ENCODE assay signal across 19 cellular contexts in genomic region chr12:27800819-27801218, GRCh38. TPM values are rescaled to one million over a fixed set of nuclear protein-coding genes. Genes with fewer than 3 reads are reported as not detected.
A peak's percentile ranks its signal among the peaks of the same experiment; 100 is the strongest.
DNase-seq lines count a peak whose midpoint lies in the region; ATAC-seq and TF ChIP-seq lines count a peak whose summit lies in the region.
"Had no signal": no experiment of that assay in that cellular context is flagged by ENCODE, and none has a peak within 500 bp of the region (broad histone marks: within the 10 kb centered on the region; RNA-seq: fewer than 3 reads in every experiment).

No MANE protein-coding gene starts in this region.

- peak overlapping the region; percentile 83 for H3K27ac Mint-ChIP-seq in CD8-positive, alpha-beta T cell
- H3K27ac Mint-ChIP-seq in activated CD8-positive, alpha-beta T cell treated with anti-CD3 and anti-CD28 coated beads, Interleukin-2, amount 10 ng/mL, durations not matched to agents 7 days and 5 days = peak overlapping the region; percentile 69
- H3K27ac Mint-ChIP-seq in central memory CD8-positive, alpha-beta T cell (ENCODE audit: low read depth) = peak overlapping the region; percentile 6
- H3K27ac Mint-ChIP-seq: CD14-positive monocyte had no signal

- peaks cover 25% of the 10 kb centered on the region for H3K36me3 Mint-ChIP-seq in activated T-cell treated with anti-CD3 and anti-CD28 coated beads, Interleukin-2, amount 50 U/mL, for 4 hours (ENCODE audit: insufficient read depth)
- H3K36me3 Mint-ChIP-seq in CD8-positive, alpha-beta T cell = peaks cover 31% of the 10 kb centered on the region
- peaks cover 39% of the 10 kb centered on the region for H3K36me3 Mint-ChIP-seq in activated CD8-positive, alpha-beta T cell treated with anti-CD3 and anti-CD28 coated beads, Interleukin-2, amount 10 ng/mL, durations not matched to agents 7 days and 5 days (ENCODE audit: low read depth)
- peaks cover 16% of the 10 kb centered on the region for H3K36me3 Mint-ChIP-seq in central memory CD8-positive, alpha-beta T cell (ENCODE audit: insufficient read depth)

- H3K27me3 Mint-ChIP-seq in activated T-cell treated with anti-CD3 and anti-CD28 coated beads, Interleukin-2, amount 50 U/mL, for 4 hours (ENCODE audit: low read depth) = no peaks in the 10 kb centered on the region
- H3K27me3 Mint-ChIP-seq in CD8-positive, alpha-beta T cell (ENCODE audit: low read depth) = no peaks in the 10 kb centered on the region
- H3K27me3 Mint-ChIP-seq in activated CD8-positive, alpha-beta T cell treated with anti-CD3 and anti-CD28 coated beads, Interleukin-2, amount 10 ng/mL, durations not matched to agents 7 days and 5 days (ENCODE audit: low read depth) = peaks cover 2% of the 10 kb centered on the region
- H3K27me3 Mint-ChIP-seq in central memory CD8-positive, alpha-beta T cell = peaks cover 5% of the 10 kb centered on the region

- H3K4me1 Mint-ChIP-seq in activated T-cell treated with anti-CD3 and anti-CD28 coated beads, Interleukin-2, amount 50 U/mL, for 4 hours (ENCODE audit: low read depth) = peaks cover 34% of the 10 kb centered on the region
- H3K4me1 Mint-ChIP-seq in CD8-positive, alpha-beta T cell (ENCODE audit: low read depth) = peaks cover 41% of the 10 kb centered on the region
- peaks cover 36% of the 10 kb centered on the region for H3K4me1 Mint-ChIP-seq in activated CD8-positive, alpha-beta T cell treated with anti-CD3 and anti-CD28 coated beads, Interleukin-2, amount 10 ng/mL, durations not matched to agents 7 days and 5 days (ENCODE audit: low read depth)
- H3K4me1 Mint-ChIP-seq in central memory CD8-positive, alpha-beta T cell = no peaks in the 10 kb centered on the region

- no peak for TF ChIP-seq CTCF in CD8-positive, alpha-beta T cell (IDR thresholded peaks at IDR 0.05)

- DNase-seq in activated T-cell treated with anti-CD3 and anti-CD28 coated beads, Interleukin-2, amount 50 U/mL, for 4 hours = no peak
- no peak for DNase-seq in activated T-cell treated with anti-CD3 and anti-CD28 coated beads for 4 hours
- no peak for DNase-seq in CD8-positive, alpha-beta T cell
- no peak for DNase-seq in activated CD8-positive, alpha-beta T cell treated with anti-CD3 and anti-CD28 coated beads, Interleukin-2, amount 10 ng/mL, durations not matched to agents 7 days and 5 days
- DNase-seq in central memory CD8-positive, alpha-beta T cell (ENCODE audit: low spot score in 2 of 2) = no peak
- DNase-seq in ureter (ENCODE audit: low spot score) = no peak
- DNase-seq in NCI-H1694 (lab: John Stamatoyannopoulos, UW) = no peak
- DNase-seq: ACHN, AML-193, DMS79, H7, KG1, NCI-H1436, NCI-H2029 treated with DMSO at 0.1 percent for 48 hours, NCI-H82, PC-9 had no signal

- peak; percentile 27 to 49 for ATAC-seq in activated T-cell treated with anti-CD3 and anti-CD28 coated beads, Interleukin-2, amount 50 U/mL, for 4 hours
- no peak for ATAC-seq in CD8-positive, alpha-beta T cell
- no peak for ATAC-seq in activated CD8-positive, alpha-beta T cell treated with anti-CD3 and anti-CD28 coated beads, Interleukin-2, amount 10 ng/mL, durations not matched to agents 7 days and 5 days
- no peak for ATAC-seq in central memory CD8-positive, alpha-beta T cell (replicated peaks; ENCODE audit: extremely low read depth, poor library complexity, severe bottlenecking)
- ATAC-seq: HepG2 had no signal

- peak overlapping the region; percentile 34 for H3K4me3 Mint-ChIP-seq in activated T-cell treated with anti-CD3 and anti-CD28 coated beads, Interleukin-2, amount 50 U/mL, for 4 hours
- H3K4me3 Mint-ChIP-seq in CD8-positive, alpha-beta T cell = peak overlapping the region; percentile 3
- H3K4me3 Mint-ChIP-seq in activated CD8-positive, alpha-beta T cell treated with anti-CD3 and anti-CD28 coated beads, Interleukin-2, amount 10 ng/mL, durations not matched to agents 7 days and 5 days = no peak overlapping the region
- H3K4me3 Mint-ChIP-seq in central memory CD8-positive, alpha-beta T cell = no peak overlapping the region
- H3K4me3 Mint-ChIP-seq: CD14-positive monocyte had no signal

- H3K27me3 ChIP-seq in CD8-positive, alpha-beta T cell (ENCODE audit: insufficient read depth, low read length) = no peaks in the 10 kb centered on the region

- POLR2A ChIA-PET in CD8-positive, alpha-beta T cell (lab: Charles Lee) = interaction anchor here (1.2 kb wide), 1 partner anchor 21 kb away, joined by 6 read pairs; the partner anchor contains the start of genes KLHL42 and MANSC4
- POLR2A ChIA-PET in activated CD8-positive, alpha-beta T cell treated with anti-CD3 and anti-CD28 coated beads, Interleukin-2, amount 10 ng/mL, durations not matched to agents 7 days and 5 days (lab: Charles Lee) = no interaction called here

- no peaks in the 10 kb centered on the region for H3K9me3 ChIP-seq in CD8-positive, alpha-beta T cell (ENCODE audit: low read length)

- no peak overlapping the region for H3K4me3 ChIP-seq in CD8-positive, alpha-beta T cell (ENCODE audit: low read depth, low read length)
- H3K4me3 ChIP-seq: PC-9 had no signal

- no peak overlapping the region for H3K27ac ChIP-seq in CD8-positive, alpha-beta T cell (ENCODE audit: low read depth, low read length)
- H3K27ac ChIP-seq: PC-9 had no signal

- H3K4me1 ChIP-seq in CD8-positive, alpha-beta T cell (ENCODE audit: insufficient read depth, low read length) = peaks cover 15% of the 10 kb centered on the region

- CTCF ChIA-PET in CD8-positive, alpha-beta T cell (lab: Charles Lee) = no interaction called here
- CTCF ChIA-PET in activated CD8-positive, alpha-beta T cell treated with anti-CD3 and anti-CD28 coated beads, Interleukin-2, amount 10 ng/mL, durations not matched to agents 7 days and 5 days (lab: Charles Lee) = no interaction called here

- intact Hi-C loops in CD8-positive, alpha-beta T cell (cut with DNase I, micrococcal nuclease) = loop anchor here in 1 of 2 experiments (10.0 kb wide), 1 partner anchor 276 kb away; the partner anchor contains the start of gene PPFIBP1

- H3K9me3 Mint-ChIP-seq in activated T-cell treated with anti-CD3 and anti-CD28 coated beads, Interleukin-2, amount 50 U/mL, for 4 hours = no peaks in the 10 kb centered on the region
- no peaks in the 10 kb centered on the region for H3K9me3 Mint-ChIP-seq in CD8-positive, alpha-beta T cell
- H3K9me3 Mint-ChIP-seq in activated CD8-positive, alpha-beta T cell treated with anti-CD3 and anti-CD28 coated beads, Interleukin-2, amount 10 ng/mL, durations not matched to agents 7 days and 5 days (ENCODE audit: insufficient read depth) = no peaks in the 10 kb centered on the region
- no peaks in the 10 kb centered on the region for H3K9me3 Mint-ChIP-seq in central memory CD8-positive, alpha-beta T cell

- no peaks in the 10 kb centered on the region for H3K36me3 ChIP-seq in CD8-positive, alpha-beta T cell (ENCODE audit: insufficient read depth, low read length)

RNA-seq across cellular contexts. Expression of gene MANSC4, which starts 20.8 kb away (rescaled TPM):
- total RNA-seq in activated T-cell treated with anti-CD3 and anti-CD28 coated beads, Interleukin-2, amount 50 U/mL, for 4 hours = not detected
- total RNA-seq in CD8-positive, alpha-beta T cell = not detected
- not detected for total RNA-seq in activated CD8-positive, alpha-beta T cell treated with anti-CD3 and anti-CD28 coated beads, Interleukin-2, amount 10 ng/mL, durations not matched to agents 7 days and 5 days
- not detected for total RNA-seq in ureter
- total RNA-seq: H7, HepG2, NCI-H460, PC-9 had no signal

RNA-seq across cellular contexts. Expression of gene KLHL42, which starts 20.8 kb away (rescaled TPM):
- total RNA-seq in activated T-cell treated with anti-CD3 and anti-CD28 coated beads, Interleukin-2, amount 50 U/mL, for 4 hours = 10 to 100 TPM; 11.7 to 14.3 (median 14.0) TPM
- 10 to 100 TPM; 11.0 to 11.1 TPM for total RNA-seq in CD8-positive, alpha-beta T cell
- total RNA-seq in activated CD8-positive, alpha-beta T cell treated with anti-CD3 and anti-CD28 coated beads, Interleukin-2, amount 10 ng/mL, durations not matched to agents 7 days and 5 days = 10 to 100 TPM; 15.9 to 16.9 TPM
- total RNA-seq in ureter = 38.4 TPM

Comparison
In these comparisons a context has a peak if more than half of its experiments do, and no peak if none do; other contexts are left out.
1. ATAC-seq: peak in activated T-cell treated with anti-CD3 and anti-CD28 coated beads, Interleukin-2, amount 50 U/mL, for 4 hours (2 of 2); none in CD8-positive, alpha-beta T cell (single experiment), activated CD8-positive, alpha-beta T cell treated with anti-CD3 and anti-CD28 coated beads, Interleukin-2, amount 10 ng/mL, durations not matched to agents 7 days and 5 days (single experiment) and central memory CD8-positive, alpha-beta T cell (single experiment).
2. H3K4me3 Mint-ChIP-seq: peak in activated T-cell treated with anti-CD3 and anti-CD28 coated beads, Interleukin-2, amount 50 U/mL, for 4 hours (single experiment) and CD8-positive, alpha-beta T cell (single experiment); none in activated CD8-positive, alpha-beta T cell treated with anti-CD3 and anti-CD28 coated beads, Interleukin-2, amount 10 ng/mL, durations not matched to agents 7 days and 5 days (single experiment) and central memory CD8-positive, alpha-beta T cell (single experiment).
3. H3K27ac Mint-ChIP-seq: peak in every context shown above with its lines; median percentile 83 in CD8-positive, alpha-beta T cell; 69 in activated CD8-positive, alpha-beta T cell treated with anti-CD3 and anti-CD28 coated beads, Interleukin-2, amount 10 ng/mL, durations not matched to agents 7 days and 5 days; 6 in central memory CD8-positive, alpha-beta T cell.